In genomic region chr15:70234256-70234965, GRCh38 we compare ENCODE assay signal across 13 cellular contexts.
A peak's percentile ranks its signal among the peaks of the same experiment; 100 is the strongest.
DNase-seq lines count a peak whose midpoint lies in the region; ATAC-seq and FAIRE-seq lines count a peak whose summit lies in the region.
"Had no signal": no experiment of that assay in that cellular context is flagged by ENCODE, and none has a peak within 500 bp of the region (broad histone marks: within the 10 kb centered on the region; RNA-seq: fewer than 3 reads in every experiment).

No MANE protein-coding gene starts in this region.

- DNase-seq in Daoy (ENCODE audit: low read depth) (peak; percentile 76), HT1080 (ENCODE audit: low read depth) (peak; percentile 88), amniotic epithelial cell (ENCODE audit: low read depth) (peak; percentile 70), mesenteric fat pad (ENCODE audit: low spot score) (peak; percentile 43), urothelium cell line (ENCODE audit: low spot score) (no peak), NCI-H1436 (lab: John Stamatoyannopoulos, UW) (no peak)
- DNase-seq: Caco-2, cortex of kidney, mammary epithelial cell, NCI-H187 treated with DMSO at 0.1 percent for 48 hours had no signal

- no peak for FAIRE-seq in urothelium cell line (lab: Jason Lieb, UNC)
- FAIRE-seq: GM12878 had no signal

- ATAC-seq in GM21447 (IDR thresholded peaks at IDR 0.05; ENCODE audit: unreplicated experiment) (no peak), HG03175 (IDR thresholded peaks at IDR 0.05; ENCODE audit: unreplicated experiment) (no peak)
- ATAC-seq: GM12878 had no signal

Comparison
In these comparisons a context has a peak if more than half of its experiments do, and no peak if none do; other contexts are left out.
1. DNase-seq: peak in Daoy (single experiment), HT1080 (single experiment), amniotic epithelial cell (single experiment) and mesenteric fat pad (single experiment); none in urothelium cell line (single experiment) and NCI-H1436 (single experiment).